8 cellular contexts compared by ENCODE assay signal in the genomic region with DNA sequence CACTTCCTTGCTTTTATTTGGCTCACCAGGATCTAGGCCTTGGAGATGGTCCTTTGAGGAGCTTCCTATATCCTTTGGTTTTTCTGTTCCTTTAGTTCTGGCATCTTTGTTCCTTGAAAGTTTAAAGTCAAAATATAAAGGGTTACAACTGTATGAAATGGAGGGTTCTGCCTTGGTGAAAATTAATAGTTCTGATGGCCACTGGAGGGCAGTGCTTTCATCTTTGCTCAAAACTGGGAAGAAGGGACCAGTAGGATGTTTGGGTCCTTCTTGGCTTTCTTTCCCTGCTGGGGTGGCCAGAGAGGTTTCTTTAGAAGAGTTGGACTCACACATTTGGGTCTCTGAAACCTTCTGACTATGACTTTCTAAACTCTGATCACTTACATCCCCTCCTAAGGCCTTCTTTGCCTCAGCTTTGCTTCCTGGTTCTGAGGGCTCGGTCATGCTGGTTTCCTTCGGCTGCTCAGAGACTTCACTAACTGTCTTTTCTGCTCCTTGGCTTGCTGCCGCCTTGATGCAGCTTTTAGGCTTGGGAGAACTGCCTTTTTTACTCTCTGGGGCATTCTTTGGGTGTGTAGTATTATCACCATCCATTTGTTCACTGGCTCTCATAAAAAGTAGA. TPM values are rescaled to one million over a fixed set of nuclear protein-coding genes. Genes with fewer than 3 reads are reported as not detected.
DNase-seq lines count a peak whose midpoint lies in the region; ATAC-seq and TF ChIP-seq lines count a peak whose summit lies in the region.

No MANE protein-coding gene starts in this region.

- H3K4me3 ChIP-seq in GM06990 (replicated peaks; ENCODE audit: low read depth, low read length) = no peak overlapping the region

- no peak for DNase-seq in GM06990 (ENCODE audit: extremely low read depth, insufficient read length)
- DNase-seq in MV-4-11 (lab: John Stamatoyannopoulos, UW) = peak; percentile 25
- DNase-seq in endothelial cell (ENCODE audit: low spot score) = no peak
- no peak for DNase-seq in progenitor cell of endocrine pancreas (ENCODE audit: low spot score, unreplicated experiment)
- DNase-seq in GF-D8 (lab: John Stamatoyannopoulos, UW) = no peak
- no peak for DNase-seq in cerebellum (ENCODE audit: low spot score)

- no peaks in the 10 kb centered on the region for H3K27me3 ChIP-seq in GM06990 (replicated peaks; ENCODE audit: control insufficient read depth, insufficient read depth, low read length)

- H3K27me3 Mint-ChIP-seq in endothelial cell (ENCODE audit: unreplicated experiment) (peaks cover 9% of the 10 kb centered on the region), progenitor cell of endocrine pancreas (no peaks in the 10 kb centered on the region)

- ATAC-seq in GM18511 (IDR thresholded peaks at IDR 0.05; ENCODE audit: unreplicated experiment) (no peak), GM19035 (IDR thresholded peaks at IDR 0.05; ENCODE audit: unreplicated experiment) (no peak)

- H3K4me1 Mint-ChIP-seq in endothelial cell (ENCODE audit: unreplicated experiment) = no peaks in the 10 kb centered on the region
- H3K4me1 Mint-ChIP-seq in progenitor cell of endocrine pancreas (ENCODE audit: low read depth) = no peaks in the 10 kb centered on the region

- H3K36me3 Mint-ChIP-seq in endothelial cell (ENCODE audit: low read depth, unreplicated experiment) (peaks cover 36% of the 10 kb centered on the region), progenitor cell of endocrine pancreas (ENCODE audit: insufficient read depth) (peaks cover 10% of the 10 kb centered on the region)

- TF ChIP-seq CTCF in GM06990 (IDR thresholded peaks at IDR 0.05; ENCODE audit: insufficient read depth, low read length, poor library complexity, severe bottlenecking) (peak; percentile 53), endothelial cell (IDR thresholded peaks at IDR 0.05; ENCODE audit: unreplicated experiment) (peak; percentile 50), progenitor cell of endocrine pancreas (IDR thresholded peaks at IDR 0.05; ENCODE audit: unreplicated experiment) (peak; percentile 54)

- H3K9me3 Mint-ChIP-seq in endothelial cell (ENCODE audit: unreplicated experiment) (no peaks in the 10 kb centered on the region), progenitor cell of endocrine pancreas (ENCODE audit: low read depth) (no peaks in the 10 kb centered on the region)

- peak overlapping the region; percentile 48 for H3K4me3 Mint-ChIP-seq in endothelial cell (ENCODE audit: unreplicated experiment)
- H3K4me3 Mint-ChIP-seq in progenitor cell of endocrine pancreas (ENCODE audit: low read depth) = no peak overlapping the region

- H3K27ac Mint-ChIP-seq in endothelial cell (ENCODE audit: unreplicated experiment) (no peak overlapping the region), progenitor cell of endocrine pancreas (no peak overlapping the region)

- H3K36me3 ChIP-seq in GM06990 (ENCODE audit: control insufficient read depth, insufficient read depth, low read length) = peaks cover 22% of the 10 kb centered on the region

RNA-seq across cellular contexts. Expression of a gene that starts 10.9 kb away (rescaled TPM):
- total RNA-seq in endothelial cell (ENCODE audit: unreplicated experiment) (4.3 TPM), progenitor cell of endocrine pancreas (1.2 and 2.6 TPM in 2 replicates), cerebellum (4.7 TPM)

RNA-seq across cellular contexts. Expression of a gene that starts 36.7 kb away (rescaled TPM):
- total RNA-seq in endothelial cell (ENCODE audit: unreplicated experiment) = 53.7 TPM
- 39.9 and 42.5 TPM in 2 replicates for total RNA-seq in progenitor cell of endocrine pancreas
- 29.8 TPM for total RNA-seq in cerebellum

RNA-seq across cellular contexts. Expression of a gene that starts 55.2 kb away (rescaled TPM):
- 904 TPM for total RNA-seq in endothelial cell (ENCODE audit: unreplicated experiment)
- 97.9 and 99.7 TPM in 2 replicates for total RNA-seq in progenitor cell of endocrine pancreas
- total RNA-seq in cerebellum = 58.5 TPM
